Comparison of ENCODE assay signal across 32 cellular contexts in genomic region chr1:48903291-48903690, GRCh38.
"Had no signal": no experiment of that assay in that cellular context is flagged by ENCODE, and none has a peak within 500 bp of the region (broad histone marks: within the 10 kb centered on the region; RNA-seq: fewer than 3 reads in every experiment).

No MANE protein-coding gene starts in this region.

- H3K27ac Mint-ChIP-seq: activated CD4-positive, alpha-beta T cell treated with anti-CD3 and anti-CD28 coated beads for 36 hours; activated CD8-positive, alpha-beta memory T cell treated with anti-CD3 and anti-CD28 coated beads, Interleukin-2, amount 10 ng/mL, durations not matched to agents 7 days and 5 days; activated CD8-positive, alpha-beta T cell treated with anti-CD3 and anti-CD28 coated beads, Interleukin-2, amount 10 ng/mL, durations not matched to agents 7 days and 5 days; activated naive CD8-positive, alpha-beta T cell; activated T-helper 2 cell treated with anti-CD3 and anti-CD28 coated beads, Interferon-gamma antibody, Interleukin-2, Interleukin-4, amounts not matched to agents 10 μg/mL and 5 μg/mL and 100 μg/mL, durations not matched to agents 14 hours and 24 hours and 36 hours; nephron progenitor cell; stimulated activated memory B cell treated with anti-CD40 and anti-IgM and Interleukin-4, amounts not matched to agents 10 μg/mL and 1 μg/mL and 100 μg/mL, for 72 hours; stimulated activated naive CD8-positive, alpha-beta T cell treated with anti-CD3 and anti-CD28 coated beads, Interleukin-15, amount 100 ng/mL, for 72 hours; T-helper 2 cell treated with Interferon-gamma antibody and Interleukin-4, amounts not matched to agents 5 μg/mL and 100 μg/mL, for 36 hours; type B pancreatic cell had no signal

- H3K4me1 ChIP-seq: body of pancreas, left ventricle myocardium inferior, uterus had no signal

- ATAC-seq: activated CD4-positive, alpha-beta T cell treated with anti-CD3 and anti-CD28 coated beads for 36 hours; activated CD8-positive, alpha-beta memory T cell treated with anti-CD3 and anti-CD28 coated beads, Interleukin-2, amount 10 ng/mL, durations not matched to agents 7 days and 5 days; activated CD8-positive, alpha-beta T cell treated with anti-CD3 and anti-CD28 coated beads, Interleukin-2, amount 10 ng/mL, durations not matched to agents 7 days and 5 days; body of pancreas; sciatic nerve; stimulated activated memory B cell treated with anti-CD40 and anti-IgM and Interleukin-4, amounts not matched to agents 10 μg/mL and 1 μg/mL and 100 μg/mL, for 72 hours; stimulated activated naive CD8-positive, alpha-beta T cell treated with anti-CD3 and anti-CD28 coated beads, Interleukin-15, amount 100 ng/mL, for 72 hours had no signal

- H3K4me3 ChIP-seq: body of pancreas, left ventricle myocardium inferior, lung, skin epidermis, uterus had no signal

- H3K9me3 ChIP-seq: body of pancreas, left ventricle myocardium inferior, neutrophil, uterus had no signal

- H3K27me3 ChIP-seq: body of pancreas, uterus had no signal

- H3K9me3 Mint-ChIP-seq: activated T-helper 2 cell treated with anti-CD3 and anti-CD28 coated beads, Interferon-gamma antibody, Interleukin-2, Interleukin-4, amounts not matched to agents 10 μg/mL and 5 μg/mL and 100 μg/mL, durations not matched to agents 14 hours and 24 hours and 36 hours; stimulated activated naive CD8-positive, alpha-beta T cell treated with anti-CD3 and anti-CD28 coated beads, Interleukin-15, amount 100 ng/mL, for 72 hours; T-helper 2 cell treated with Interferon-gamma antibody and Interleukin-4, amounts not matched to agents 5 μg/mL and 100 μg/mL, for 36 hours; type B pancreatic cell had no signal

- H3K36me3 Mint-ChIP-seq: activated CD8-positive, alpha-beta memory T cell treated with anti-CD3 and anti-CD28 coated beads, Interleukin-2, amount 10 ng/mL, durations not matched to agents 7 days and 5 days; activated naive CD8-positive, alpha-beta T cell; stimulated activated memory B cell treated with anti-CD40 and anti-IgM and Interleukin-4, amounts not matched to agents 10 μg/mL and 1 μg/mL and 100 μg/mL, for 72 hours; type B pancreatic cell had no signal

- H3K4me1 Mint-ChIP-seq: activated CD4-positive, alpha-beta T cell treated with anti-CD3 and anti-CD28 coated beads for 36 hours; activated CD8-positive, alpha-beta memory T cell treated with anti-CD3 and anti-CD28 coated beads, Interleukin-2, amount 10 ng/mL, durations not matched to agents 7 days and 5 days; nephron progenitor cell; stimulated activated memory B cell treated with anti-CD40 and anti-IgM and Interleukin-4, amounts not matched to agents 10 μg/mL and 1 μg/mL and 100 μg/mL, for 72 hours; stimulated activated naive CD8-positive, alpha-beta T cell treated with anti-CD3 and anti-CD28 coated beads, Interleukin-15, amount 100 ng/mL, for 72 hours had no signal

- DNase-seq: activated CD4-positive, alpha-beta T cell treated with anti-CD3 and anti-CD28 coated beads for 36 hours; activated CD4-positive, CD25-positive, alpha-beta regulatory T cell; activated CD8-positive, alpha-beta memory T cell treated with anti-CD3 and anti-CD28 coated beads, Interleukin-2, amount 10 ng/mL, durations not matched to agents 7 days and 5 days; activated CD8-positive, alpha-beta T cell treated with anti-CD3 and anti-CD28 coated beads, Interleukin-2, amount 10 ng/mL, durations not matched to agents 7 days and 5 days; activated T-cell treated with anti-CD3 and anti-CD28 coated beads, Interleukin-2, amount 50 U/mL, for 48 hours; anterior cingulate cortex; body of pancreas; dermis blood vessel endothelial cell; effector CD4-positive, alpha-beta T cell; erythroblast; head of caudate nucleus; left ventricle myocardium inferior; nephron progenitor cell; stimulated activated CD4-positive, alpha-beta T cell treated with anti-CD3 and anti-CD28 coated beads, Interleukin-12 subunit alpha, Interleukin-12 subunit beta, amount 100 ng/mL, for 4 hours; stimulated activated CD4-positive, alpha-beta T cell treated with anti-CD3 and anti-CD28 coated beads, Interleukin-4, amount 100 ng/mL, for 24 hours; stimulated activated CD8-positive, alpha-beta memory T cell treated with anti-CD3 and anti-CD28 coated beads, Interleukin-4, amount 100 ng/mL, for 48 hours; stimulated activated naive CD8-positive, alpha-beta T cell treated with anti-CD3 and anti-CD28 coated beads, Interleukin-15, amount 100 ng/mL, for 72 hours; substantia nigra; T-helper 1 cell; uterus had no signal

- H3K36me3 ChIP-seq: left ventricle myocardium inferior, neutrophil, uterus had no signal

- H3K27ac ChIP-seq: body of pancreas, left ventricle myocardium inferior, neutrophil, skin epidermis, uterus had no signal

- FAIRE-seq: colon, endometrium, islet of Langerhans had no signal

- H3K4me3 Mint-ChIP-seq: activated CD4-positive, alpha-beta T cell treated with anti-CD3 and anti-CD28 coated beads for 36 hours; activated CD8-positive, alpha-beta memory T cell treated with anti-CD3 and anti-CD28 coated beads, Interleukin-2, amount 10 ng/mL, durations not matched to agents 7 days and 5 days; activated CD8-positive, alpha-beta T cell treated with anti-CD3 and anti-CD28 coated beads, Interleukin-2, amount 10 ng/mL, durations not matched to agents 7 days and 5 days; activated naive CD8-positive, alpha-beta T cell; nephron progenitor cell; stimulated activated memory B cell treated with anti-CD40 and anti-IgM and Interleukin-4, amounts not matched to agents 10 μg/mL and 1 μg/mL and 100 μg/mL, for 72 hours; stimulated activated naive CD8-positive, alpha-beta T cell treated with anti-CD3 and anti-CD28 coated beads, Interleukin-15, amount 100 ng/mL, for 72 hours; T-helper 2 cell treated with Interferon-gamma antibody and Interleukin-4, amounts not matched to agents 5 μg/mL and 100 μg/mL, for 36 hours; type B pancreatic cell had no signal
